10 cellular contexts compared by ENCODE assay signal in genomic region chr9:41073471-41074243, GRCh38. TPM values are rescaled to one million over a fixed set of nuclear protein-coding genes. Genes with fewer than 3 reads are reported as not detected.
DNase-seq lines count a peak whose midpoint lies in the region; ATAC-seq, FAIRE-seq and TF ChIP-seq lines count a peak whose summit lies in the region.
"Not testable (repeated sequence)": the region's sequence is repeated elsewhere in the genome, so short reads cannot be mapped to it uniquely, and the experiment has no call there.
"Had no signal": no experiment of that assay in that cellular context is flagged by ENCODE, and none has a peak within 500 bp of the region (broad histone marks: within the 10 kb centered on the region; RNA-seq: fewer than 3 reads in every experiment).

No MANE protein-coding gene starts in this region.

- H3K4me1 ChIP-seq in CD8-positive, alpha-beta T cell (ENCODE audit: insufficient read depth, low read length); pancreas: not testable (repeated sequence)
- peaks cover 0 to 16% (median 10%) of the 10 kb centered on the region in 4 donors for H3K4me1 ChIP-seq in tibial artery

- CTCF ChIA-PET in CD8-positive, alpha-beta T cell (lab: Charles Lee); WTC11 (lab: Charles Lee): not testable (repeated sequence)

- DNase-seq in CD8-positive, alpha-beta T cell; WTC11 (ENCODE audit: low spot score); brain microvascular endothelial cell; tibial artery: not testable (repeated sequence)
- peak; percentile 58 for DNase-seq in fibroblast of gingiva (ENCODE audit: low read depth)
- peak; percentile 13 for DNase-seq in kidney tubule cell (ENCODE audit: low spot score)
- DNase-seq in pancreas: peak in 2 of 6 donors; percentile 53 to 75

- H3K27ac ChIP-seq in CD8-positive, alpha-beta T cell (ENCODE audit: low read depth, low read length); pancreas; tibial artery: not testable (repeated sequence)
- peak overlapping the region; percentile 40 for H3K27ac ChIP-seq in brain microvascular endothelial cell

- not testable (repeated sequence) for H3K9me3 Mint-ChIP-seq in CD8-positive, alpha-beta T cell; WTC11

- H3K36me3 Mint-ChIP-seq in CD8-positive, alpha-beta T cell; WTC11: not testable (repeated sequence)

- H3K27me3 Mint-ChIP-seq in CD8-positive, alpha-beta T cell (ENCODE audit: low read depth): peaks cover 33% of the 10 kb centered on the region
- H3K27me3 Mint-ChIP-seq in WTC11 (ENCODE audit: low read depth): peaks cover 85% of the 10 kb centered on the region

- H3K36me3 ChIP-seq in CD8-positive, alpha-beta T cell (ENCODE audit: insufficient read depth, low read length); brain microvascular endothelial cell (replicated peaks); pancreas; tibial artery: not testable (repeated sequence)

- H3K27ac Mint-ChIP-seq in CD8-positive, alpha-beta T cell; WTC11: not testable (repeated sequence)

- POLR2A ChIA-PET in CD8-positive, alpha-beta T cell (lab: Charles Lee); WTC11 (lab: Charles Lee): not testable (repeated sequence)

- in situ Hi-C loops in brain microvascular endothelial cell (cut with HindIII; ENCODE audit: low pct_ligation_motif_present, low sequenced_read_pairs): not testable (repeated sequence)

- not testable (repeated sequence) for TF ChIP-seq CTCF in CD8-positive, alpha-beta T cell (IDR thresholded peaks at IDR 0.05); WTC11 (IDR thresholded peaks at IDR 0.05); brain microvascular endothelial cell (IDR thresholded peaks at IDR 0.05; ENCODE audit: low read depth, low read length, missing control alignments); pancreas (IDR thresholded peaks at IDR 0.05); tibial artery (IDR thresholded peaks at IDR 0.05)

- intact Hi-C loops in CD8-positive, alpha-beta T cell (cut with DNase I, micrococcal nuclease); pancreas (cut with DNase I); tibial artery (cut with DNase I; ENCODE audit: low total_unique reads): not testable (repeated sequence)

- not testable (repeated sequence) for H3K4me3 ChIP-seq in CD8-positive, alpha-beta T cell (ENCODE audit: low read depth, low read length)
- peak overlapping the region; percentile 73 for H3K4me3 ChIP-seq in brain microvascular endothelial cell (ENCODE audit: low read depth, low read length)
- H3K4me3 ChIP-seq in pancreas: peak overlapping the region in 3 of 4 donors; percentile 30 to 55 (median 31)
- peak overlapping the region; percentile 50 to 68 for H3K4me3 ChIP-seq in tibial artery

- ATAC-seq in CD8-positive, alpha-beta T cell: not testable (repeated sequence)
- ATAC-seq in HG02852 (IDR thresholded peaks at IDR 0.05; ENCODE audit: unreplicated experiment) (peak; percentile 8), WTC11 (peak; percentile 26), pancreas (peak in 2 of 4 donors; percentile 8 to 13)

- WGBS in pancreas, 2 donors: 20 to 23% methylated on average over 28 to 37 of the region's 39 CpGs

- FAIRE-seq in pancreas (lab: Jason Lieb, UNC): not testable (repeated sequence)

- H3K27me3 ChIP-seq in CD8-positive, alpha-beta T cell (ENCODE audit: insufficient read depth, low read length); brain microvascular endothelial cell (replicated peaks); pancreas: not testable (repeated sequence)
- H3K27me3 ChIP-seq in tibial artery: peaks cover 0 to 18% of the 10 kb centered on the region in 2 donors

- H3K4me1 Mint-ChIP-seq in CD8-positive, alpha-beta T cell (ENCODE audit: low read depth): peaks cover 11% of the 10 kb centered on the region
- H3K4me1 Mint-ChIP-seq in WTC11: not testable (repeated sequence)

- peak overlapping the region; percentile 55 for H3K4me3 Mint-ChIP-seq in CD8-positive, alpha-beta T cell
- peak overlapping the region; percentile 51 for H3K4me3 Mint-ChIP-seq in WTC11

- H3K9me3 ChIP-seq in CD8-positive, alpha-beta T cell (ENCODE audit: low read length); pancreas; tibial artery: not testable (repeated sequence)

RNA-seq across cellular contexts. Expression of gene FOXD4L6, which starts 54.8 kb away (rescaled TPM):
- total RNA-seq in CD8-positive, alpha-beta T cell: not detected
- total RNA-seq in WTC11 (2021) (not detected in 3 replicates), pancreas (under 1 TPM in 1 of 6 donors, not detected in 5; 0.08 TPM)
- polyA plus RNA-seq in pancreas: under 1 TPM in 1 of 2 donors, not detected in 1; 0.05 TPM
- total RNA-seq: mesenteric fat pad had no signal
- polyA plus RNA-seq: adipose tissue had no signal
